21 cellular contexts compared by ENCODE assay signal in the genomic region with DNA sequence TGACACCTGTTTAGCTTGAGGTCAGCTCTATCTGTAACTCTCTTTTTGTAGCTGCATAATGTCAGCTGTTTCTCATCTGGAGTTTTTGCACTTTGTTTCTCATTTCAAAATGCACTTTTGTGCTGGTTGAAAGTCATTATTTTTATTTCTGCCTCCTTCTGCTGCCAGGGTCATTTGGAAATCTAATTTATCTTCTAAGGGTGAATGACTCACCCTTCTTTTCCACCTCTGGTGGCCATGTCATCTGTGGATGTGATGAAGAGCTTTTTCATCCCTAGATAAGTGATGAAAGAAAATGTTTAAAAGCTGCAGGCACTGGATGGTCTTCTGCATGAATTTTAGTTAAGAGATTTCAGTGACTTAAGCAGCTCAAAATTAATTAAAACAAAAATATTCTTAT.
DNase-seq lines count a peak whose midpoint lies in the region; ATAC-seq and TF ChIP-seq lines count a peak whose summit lies in the region.
"Had no signal": no experiment of that assay in that cellular context is flagged by ENCODE, and none has a peak within 500 bp of the region (broad histone marks: within the 10 kb centered on the region; RNA-seq: fewer than 3 reads in every experiment).

No MANE protein-coding gene starts in this region.

- no peak for TF ChIP-seq POLR2A in testis (IDR thresholded peaks at IDR 0.05)

- H3K27me3 Mint-ChIP-seq in type B pancreatic cell: peaks cover 6% of the 10 kb centered on the region

- intact Hi-C loops in heart right ventricle (cut with DNase I): loop anchor here in 1 of 10 donors (10.0 kb wide), 1 partner anchor 381 kb away; no protein-coding TSS in a partner anchor
- intact Hi-C loops in testis (cut with DNase I; ENCODE audit: low total_unique reads): no loop called here

- no peaks in the 10 kb centered on the region for H3K27me3 ChIP-seq in heart right ventricle
- no peaks in the 10 kb centered on the region for H3K27me3 ChIP-seq in testis

- H3K36me3 ChIP-seq in heart right ventricle (no peaks in the 10 kb centered on the region), testis (ENCODE audit: low read depth, missing control alignments) (no peaks in the 10 kb centered on the region)

- ATAC-seq in heart right ventricle (no peak), HG02623 (IDR thresholded peaks at IDR 0.05; ENCODE audit: unreplicated experiment) (no peak)
- ATAC-seq: A549, GM12878, HCT116 had no signal

- H3K27ac ChIP-seq in heart right ventricle: peak overlapping the region in 1 of 10 donors; percentile 26
- H3K27ac ChIP-seq in testis: no peak overlapping the region
- H3K27ac ChIP-seq: A549, C4-2B had no signal

- no peaks in the 10 kb centered on the region for H3K36me3 Mint-ChIP-seq in type B pancreatic cell

- peaks cover 5% of the 10 kb centered on the region for H3K9me3 Mint-ChIP-seq in type B pancreatic cell
- H3K9me3 Mint-ChIP-seq: CD4-positive, alpha-beta T cell; HFFc6 had no signal

- peak overlapping the region; percentile 5 for H3K4me3 Mint-ChIP-seq in type B pancreatic cell
- H3K4me3 Mint-ChIP-seq: CD4-positive, alpha-beta T cell; HFFc6 had no signal

- peaks cover 19% of the 10 kb centered on the region for H3K4me1 Mint-ChIP-seq in type B pancreatic cell (ENCODE audit: unreplicated experiment)

- peaks cover 0 to 36% (median 22%) of the 10 kb centered on the region in 9 donors for H3K4me1 ChIP-seq in heart right ventricle
- H3K4me1 ChIP-seq in testis: peaks cover 17% of the 10 kb centered on the region
- H3K4me1 ChIP-seq: A549 had no signal

- H3K4me3 ChIP-seq in heart right ventricle (no peak overlapping the region), testis (no peak overlapping the region)
- H3K4me3 ChIP-seq: A549, GM12878 had no signal

- no peak for TF ChIP-seq CTCF in type B pancreatic cell (conservative IDR thresholded peaks at IDR 0.05)
- TF ChIP-seq CTCF in heart right ventricle (IDR thresholded peaks at IDR 0.05): no peak
- no peak for TF ChIP-seq CTCF in testis (IDR thresholded peaks at IDR 0.05)

- H3K9me3 ChIP-seq in heart right ventricle (peaks cover 0 to 11% (median 0%) of the 10 kb centered on the region in 11 donors), testis (no peaks in the 10 kb centered on the region)
- H3K9me3 ChIP-seq: A549 had no signal

- H3K27ac Mint-ChIP-seq in type B pancreatic cell: no peak overlapping the region
- H3K27ac Mint-ChIP-seq: CD4-positive, alpha-beta T cell; HFFc6 had no signal

- DNase-seq in M059J (ENCODE audit: low read depth): peak; percentile 46
- DNase-seq in amniotic epithelial cell (ENCODE audit: low read depth): peak; percentile 58
- DNase-seq in left kidney (ENCODE audit: low read depth, low spot score): peak; percentile 31
- no peak for DNase-seq in type B pancreatic cell (ENCODE audit: extremely low spot score, unreplicated experiment)
- DNase-seq in heart right ventricle: no peak
- DNase-seq in testis: no peak
- DNase-seq: AML-193; CD4-positive, alpha-beta T cell; DMS 273 treated with DMSO at 0.1 percent for 48 hours; DMS53; DND-41; EL; GOT3; H7; HFFc6; IMR-90 had no signal

Comparison
In these comparisons a context has a peak if more than half of its experiments do, and no peak if none do; other contexts are left out.
1. DNase-seq: peak in M059J (single experiment), amniotic epithelial cell (single experiment) and left kidney (single experiment); none in type B pancreatic cell (single experiment), heart right ventricle (0 of 2) and testis (single experiment).